In the genomic region with DNA sequence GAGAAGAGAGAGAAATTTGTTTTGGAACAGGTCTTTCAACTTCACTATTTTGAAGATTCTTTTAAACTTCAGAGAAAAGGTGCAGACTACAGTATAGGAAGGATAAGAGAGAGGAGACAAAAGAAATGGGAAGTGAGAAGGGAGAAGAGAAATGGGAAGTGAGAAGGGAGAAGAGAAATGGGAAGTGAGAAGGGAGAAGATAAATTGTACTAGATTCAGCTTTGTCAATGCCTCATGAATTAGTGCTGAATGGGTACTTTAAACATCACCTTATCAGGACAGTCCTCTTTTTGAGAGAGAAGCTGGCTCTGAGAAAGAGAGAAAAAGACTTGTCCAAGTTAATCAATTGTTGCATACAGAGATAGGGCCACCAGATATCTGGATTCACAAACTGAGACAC, we compare ENCODE assay signal across 1 cellular context.
TF ChIP-seq lines count a peak whose summit lies in the region.

No MANE protein-coding gene starts in this region.

TF ChIP-seq in IMR-90, 13 proteins besides CTCF, POLR2A, EP300 and RAD21 (continued from another document):
- TF ChIP-seq, protein P1, sequence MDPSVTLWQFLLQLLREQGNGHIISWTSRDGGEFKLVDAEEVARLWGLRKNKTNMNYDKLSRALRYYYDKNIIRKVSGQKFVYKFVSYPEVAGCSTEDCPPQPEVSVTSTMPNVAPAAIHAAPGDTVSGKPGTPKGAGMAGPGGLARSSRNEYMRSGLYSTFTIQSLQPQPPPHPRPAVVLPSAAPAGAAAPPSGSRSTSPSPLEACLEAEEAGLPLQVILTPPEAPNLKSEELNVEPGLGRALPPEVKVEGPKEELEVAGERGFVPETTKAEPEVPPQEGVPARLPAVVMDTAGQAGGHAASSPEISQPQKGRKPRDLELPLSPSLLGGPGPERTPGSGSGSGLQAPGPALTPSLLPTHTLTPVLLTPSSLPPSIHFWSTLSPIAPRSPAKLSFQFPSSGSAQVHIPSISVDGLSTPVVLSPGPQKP (IDR thresholded peaks at IDR 0.05; ENCODE audit: borderline replicate concordance, low read depth, low read length) = no peak
- TF ChIP-seq NFE2L2 (IDR thresholded peaks at IDR 0.05; ENCODE audit: low read depth, low read length) = no peak
